In the genomic region with DNA sequence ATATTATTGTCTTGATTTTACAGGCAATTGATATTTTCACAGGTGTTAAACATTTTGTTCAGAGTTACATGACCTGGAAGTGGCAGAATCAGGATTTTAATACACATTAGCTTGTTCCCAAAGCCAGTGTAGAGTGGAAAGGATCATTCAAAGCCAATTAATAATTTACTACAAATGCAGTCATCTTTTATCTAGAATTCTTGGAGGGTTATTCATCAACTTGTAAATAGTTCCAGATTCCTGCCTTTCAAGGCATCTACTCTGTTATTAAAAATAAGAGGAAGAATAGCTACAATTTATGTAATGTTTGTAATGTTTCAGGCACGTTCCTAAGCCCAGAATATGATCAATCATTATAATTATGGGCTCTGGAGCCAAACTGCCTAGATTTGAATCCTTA, we compare ENCODE assay signal across 17 cellular contexts.
"Had no signal": no experiment of that assay in that cellular context is flagged by ENCODE, and none has a peak within 500 bp of the region (broad histone marks: within the 10 kb centered on the region; RNA-seq: fewer than 3 reads in every experiment).

No MANE protein-coding gene starts in this region.

- H3K79me2 ChIP-seq: hepatocyte had no signal

- H3K36me3 Mint-ChIP-seq: activated naive CD8-positive, alpha-beta T cell treated with anti-CD3 and anti-CD28 coated beads for 36 hours had no signal

- H3K9me3 ChIP-seq: breast epithelium, esophagus muscularis mucosa, gastroesophageal sphincter, testis, upper lobe of right lung had no signal

- H3K27me3 ChIP-seq: breast epithelium, esophagus muscularis mucosa, gastroesophageal sphincter, hepatocyte, testis, upper lobe of right lung had no signal

- H3K4me3 Mint-ChIP-seq: activated CD4-positive, alpha-beta memory T cell treated with anti-CD3 and anti-CD28 coated beads, Interleukin-2, amount 10 ng/mL, durations not matched to agents 7 days and 5 days; activated naive CD8-positive, alpha-beta T cell treated with anti-CD3 and anti-CD28 coated beads for 36 hours; nephron progenitor cell; stimulated activated naive CD8-positive, alpha-beta T cell treated with anti-CD3 and anti-CD28 coated beads, Interleukin-15, Interleukin-2, amounts not matched to agents 100 ng/mL and 50 ng/mL, for 24 hours had no signal

- H2AFZ ChIP-seq: hepatocyte had no signal

- H3K4me1 ChIP-seq: breast epithelium, gastroesophageal sphincter, testis, upper lobe of right lung had no signal

- H3K4me3 ChIP-seq: breast epithelium, esophagus muscularis mucosa, gastroesophageal sphincter, hepatocyte, testis, upper lobe of right lung had no signal

- H3K36me3 ChIP-seq: breast epithelium, esophagus muscularis mucosa, gastroesophageal sphincter, upper lobe of right lung had no signal

- DNase-seq: activated CD4-positive, alpha-beta memory T cell treated with anti-CD3 and anti-CD28 coated beads, Interleukin-2, amount 10 ng/mL, durations not matched to agents 7 days and 5 days; activated CD4-positive, alpha-beta T cell treated with anti-CD3 and anti-CD28 coated beads for 1 hour; activated gamma-delta T cell treated with Interleukin-2 at 50 U/mL for 16 hours; activated naive CD8-positive, alpha-beta T cell treated with anti-CD3 and anti-CD28 coated beads for 36 hours; activated T-cell treated with anti-CD3 and anti-CD28 coated beads, Interleukin-2, amount 50 U/mL, for 48 hours; anterior cingulate cortex; mesendoderm; nephron progenitor cell; stimulated activated CD4-positive, alpha-beta T cell treated with anti-CD3 and anti-CD28 coated beads, Interleukin-2, amount 100 ng/mL, for 48 hours; T-helper 9 cell; testis; upper lobe of right lung had no signal

- H3K27ac Mint-ChIP-seq: activated CD4-positive, alpha-beta memory T cell treated with anti-CD3 and anti-CD28 coated beads, Interleukin-2, amount 10 ng/mL, durations not matched to agents 7 days and 5 days; activated naive CD8-positive, alpha-beta T cell treated with anti-CD3 and anti-CD28 coated beads for 36 hours; nephron progenitor cell; stimulated activated naive CD8-positive, alpha-beta T cell treated with anti-CD3 and anti-CD28 coated beads, Interleukin-15, Interleukin-2, amounts not matched to agents 100 ng/mL and 50 ng/mL, for 24 hours had no signal

- H3K27ac ChIP-seq: breast epithelium, esophagus muscularis mucosa, gastroesophageal sphincter, hepatocyte, testis, upper lobe of right lung had no signal

- H3K4me1 Mint-ChIP-seq: activated CD4-positive, alpha-beta memory T cell treated with anti-CD3 and anti-CD28 coated beads, Interleukin-2, amount 10 ng/mL, durations not matched to agents 7 days and 5 days; activated naive CD8-positive, alpha-beta T cell treated with anti-CD3 and anti-CD28 coated beads for 36 hours; nephron progenitor cell had no signal

- H3K4me2 ChIP-seq: hepatocyte had no signal

- ATAC-seq: gastroesophageal sphincter, upper lobe of right lung had no signal
